In genomic region chr10:59102394-59102793, GRCh38 we compare ENCODE assay signal across 11 cellular contexts.
"Had no signal": no experiment of that assay in that cellular context is flagged by ENCODE, and none has a peak within 500 bp of the region (broad histone marks: within the 10 kb centered on the region; RNA-seq: fewer than 3 reads in every experiment).

No MANE protein-coding gene starts in this region.

- H3K9me3 ChIP-seq: HAP-1 had no signal

- H3K4me2 ChIP-seq: GM23338 had no signal

- H3K4me3 Mint-ChIP-seq: GM23338, H9, HFFc6 had no signal

- H3K27ac ChIP-seq: GM23248 had no signal

- H3K27ac Mint-ChIP-seq: GM23338, H9, HFFc6 had no signal

- H2AFZ ChIP-seq: GM23248, GM23338 had no signal

- H3K9ac ChIP-seq: GM23248 had no signal

- H3K4me3 ChIP-seq: GM23248, GM23338, HAP-1 had no signal

- H3K36me3 ChIP-seq: HAP-1 had no signal

- ATAC-seq: GM23338, HCT116 had no signal

- DNase-seq: GM23248, GOT3, H7, H9, HCEC 1CT, HFFc6 had no signal

- FAIRE-seq: H1, H54 had no signal

- H3K9me3 Mint-ChIP-seq: GM23338, H9, HFFc6 had no signal
